In genomic region chr5:73234156-73234555, GRCh38 we compare ENCODE assay signal across 12 cellular contexts.
A peak's percentile ranks its signal among the peaks of the same experiment; 100 is the strongest.
DNase-seq lines count a peak whose midpoint lies in the region; ATAC-seq and TF ChIP-seq lines count a peak whose summit lies in the region.
"Had no signal": no experiment of that assay in that cellular context is flagged by ENCODE, and none has a peak within 500 bp of the region (broad histone marks: within the 10 kb centered on the region; RNA-seq: fewer than 3 reads in every experiment).

No MANE protein-coding gene starts in this region.

- peak overlapping the region; percentile 70 for H3K4me3 Mint-ChIP-seq in memory B cell
- H3K4me3 Mint-ChIP-seq in stimulated activated naive CD8-positive, alpha-beta T cell treated with anti-CD3 and anti-CD28 coated beads, Interleukin-15, amount 100 ng/mL, for 72 hours: peak overlapping the region; percentile 79 to 85
- H3K4me3 Mint-ChIP-seq: T-helper 2 cell treated with Interferon-gamma antibody and Interleukin-4, amounts not matched to agents 5 μg/mL and 100 μg/mL, for 36 hours had no signal

- DNase-seq in M059J (ENCODE audit: low read depth): peak; percentile 15
- no peak for DNase-seq in colonic mucosa
- DNase-seq in memory B cell (ENCODE audit: low spot score in 2 of 2): no peak
- DNase-seq in stimulated activated naive CD8-positive, alpha-beta T cell treated with anti-CD3 and anti-CD28 coated beads, Interleukin-15, amount 100 ng/mL, for 72 hours: no peak
- DNase-seq in left colon: no peak
- no peak for DNase-seq in activated CD4-positive, alpha-beta T cell treated with anti-CD3 and anti-CD28 coated beads, Interleukin-2, amount 50 U/mL, for 1 hour
- DNase-seq in AG20443 (ENCODE audit: low spot score): no peak
- DNase-seq: DND-41; effector CD4-positive, alpha-beta T cell; stimulated activated CD4-positive, alpha-beta T cell treated with anti-CD3 and anti-CD28 coated beads, Interleukin-4, amount 100 ng/mL, for 4 hours had no signal

- peaks cover 25% of the 10 kb centered on the region for H3K27me3 Mint-ChIP-seq in memory B cell
- H3K27me3 Mint-ChIP-seq in stimulated activated naive CD8-positive, alpha-beta T cell treated with anti-CD3 and anti-CD28 coated beads, Interleukin-15, amount 100 ng/mL, for 72 hours: peaks cover 84% of the 10 kb centered on the region

- no peaks in the 10 kb centered on the region for H3K36me3 Mint-ChIP-seq in memory B cell

- H3K4me1 ChIP-seq in colonic mucosa: peaks cover 5% of the 10 kb centered on the region

- ATAC-seq in memory B cell (ENCODE audit: low read depth): no peak
- no peak for ATAC-seq in stimulated activated naive CD8-positive, alpha-beta T cell treated with anti-CD3 and anti-CD28 coated beads, Interleukin-15, amount 100 ng/mL, for 72 hours
- no peak for ATAC-seq in left colon
- ATAC-seq: HCT116 had no signal

- no peaks in the 10 kb centered on the region for H3K9me3 ChIP-seq in colonic mucosa

- peaks cover 10% of the 10 kb centered on the region for H3K4me1 Mint-ChIP-seq in memory B cell
- peaks cover 45% of the 10 kb centered on the region for H3K4me1 Mint-ChIP-seq in stimulated activated naive CD8-positive, alpha-beta T cell treated with anti-CD3 and anti-CD28 coated beads, Interleukin-15, amount 100 ng/mL, for 72 hours

- TF ChIP-seq CTCF in colonic mucosa (IDR thresholded peaks at IDR 0.05): no peak

- peak overlapping the region; percentile 30 for H3K4me3 ChIP-seq in colonic mucosa

- no peaks in the 10 kb centered on the region for H3K9me3 Mint-ChIP-seq in memory B cell
- no peaks in the 10 kb centered on the region for H3K9me3 Mint-ChIP-seq in stimulated activated naive CD8-positive, alpha-beta T cell treated with anti-CD3 and anti-CD28 coated beads, Interleukin-15, amount 100 ng/mL, for 72 hours
- H3K9me3 Mint-ChIP-seq: T-helper 2 cell treated with Interferon-gamma antibody and Interleukin-4, amounts not matched to agents 5 μg/mL and 100 μg/mL, for 36 hours had no signal

- no peak overlapping the region for H3K27ac Mint-ChIP-seq in memory B cell
- H3K27ac Mint-ChIP-seq in stimulated activated naive CD8-positive, alpha-beta T cell treated with anti-CD3 and anti-CD28 coated beads, Interleukin-15, amount 100 ng/mL, for 72 hours: no peak overlapping the region
- H3K27ac Mint-ChIP-seq: T-helper 2 cell treated with Interferon-gamma antibody and Interleukin-4, amounts not matched to agents 5 μg/mL and 100 μg/mL, for 36 hours had no signal

- no peak overlapping the region for H3K27ac ChIP-seq in colonic mucosa

- intact Hi-C loops in colonic mucosa (cut with DNase I): no loop called here
- intact Hi-C loops in left colon (cut with DNase I, micrococcal nuclease): no loop called here

- no peaks in the 10 kb centered on the region for H3K36me3 ChIP-seq in colonic mucosa

- H3K27me3 ChIP-seq in colonic mucosa: peaks cover 48% of the 10 kb centered on the region

- no peak overlapping the region for H3K9ac ChIP-seq in colonic mucosa (ENCODE audit: low read depth in 2 of 2, low read length in 2 of 2)
